In genomic region chr12:115160290-115161108, GRCh38 we compare ENCODE assay signal across 18 cellular contexts.
"Had no signal": no experiment of that assay in that cellular context is flagged by ENCODE, and none has a peak within 500 bp of the region (broad histone marks: within the 10 kb centered on the region; RNA-seq: fewer than 3 reads in every experiment).

No MANE protein-coding gene starts in this region.

- DNase-seq: activated CD4-positive, alpha-beta T cell treated with anti-CD3 and anti-CD28 coated beads for 4 hours; activated CD8-positive, alpha-beta T cell treated with anti-CD3 and anti-CD28 coated beads for 36 hours; activated effector memory CD4-positive, alpha-beta T cell treated with Interleukin-2 at 50 U/mL for 16 hours; activated T-cell treated with anti-CD3 and anti-CD28 coated beads, Interleukin-2, amount 50 U/mL, for 4 hours; caudate nucleus; colonic mucosa; esophagus squamous epithelium; hippocampal formation; mesenchymal stem cell; occipital lobe; right cardiac atrium; stimulated activated CD4-positive, alpha-beta T cell treated with anti-CD3 and anti-CD28 coated beads, Interleukin-4, amount 100 ng/mL, for 24 hours; stimulated activated CD8-positive, alpha-beta memory T cell treated with anti-CD3 and anti-CD28 coated beads, Interleukin-4, amount 100 ng/mL, for 48 hours; stimulated activated naive CD8-positive, alpha-beta T cell treated with anti-CD3 and anti-CD28 coated beads, Interleukin-15, Interleukin-2, amounts not matched to agents 100 U/mL and 50 U/mL, for 24 hours; T-helper 2 cell had no signal

- H3K27ac ChIP-seq: colonic mucosa, esophagus squamous epithelium, skin epidermis had no signal

- ATAC-seq: activated CD8-positive, alpha-beta T cell treated with anti-CD3 and anti-CD28 coated beads for 36 hours; activated T-cell treated with anti-CD3 and anti-CD28 coated beads, Interleukin-2, amount 50 U/mL, for 4 hours; natural killer cell treated with Interleukin-12 subunit alpha and Interleukin-12 subunit beta and Interleukin-15 and Interleukin-18, amount 100 ng/mL, for 72 hours; right cardiac atrium; stimulated activated naive CD8-positive, alpha-beta T cell treated with anti-CD3 and anti-CD28 coated beads, Interleukin-15, Interleukin-2, amounts not matched to agents 100 U/mL and 50 U/mL, for 24 hours; WTC11 had no signal

- H3K4me3 ChIP-seq: colonic mucosa, esophagus squamous epithelium, skin epidermis had no signal
